Comparison of ENCODE assay signal across 27 cellular contexts in genomic region chr2:138279871-138280270, GRCh38.
"Had no signal": no experiment of that assay in that cellular context is flagged by ENCODE, and none has a peak within 500 bp of the region (broad histone marks: within the 10 kb centered on the region; RNA-seq: fewer than 3 reads in every experiment).

No MANE protein-coding gene starts in this region.

- ATAC-seq: effector memory CD8-positive, alpha-beta T cell; gastrocnemius medialis; left lobe of liver; naive thymus-derived CD8-positive, alpha-beta T cell; psoas muscle; right cardiac atrium; stimulated activated naive B cell treated with anti-CD40 and anti-IgM and Interleukin-4, amounts not matched to agents 10 μg/mL and 1 μg/mL and 100 μg/mL, for 72 hours; stimulated activated naive CD8-positive, alpha-beta T cell treated with anti-CD3 and anti-CD28 coated beads, Interleukin-15, amount 100 ng/mL, for 72 hours had no signal

- DNase-seq: cortex of kidney; effector memory CD8-positive, alpha-beta T cell; gastrocnemius medialis; head of caudate nucleus; kidney; mesendoderm; midbrain; naive thymus-derived CD8-positive, alpha-beta T cell; nephron progenitor cell; occipital lobe; ovary; posterior cingulate gyrus; psoas muscle; right cardiac atrium; sigmoid colon; spleen; stimulated activated CD4-positive, alpha-beta T cell treated with anti-CD3 and anti-CD28 coated beads, Interleukin-2, amount 100 ng/mL, for 48 hours; stimulated activated naive B cell treated with anti-CD40 and anti-IgM and Interleukin-4, amounts not matched to agents 10 μg/mL and 1 μg/mL and 100 μg/mL, for 72 hours; stimulated activated naive CD8-positive, alpha-beta T cell treated with anti-CD3 and anti-CD28 coated beads, Interleukin-15, amount 100 ng/mL, for 72 hours; thyroid gland; trophoblast cell had no signal

- H3K27me3 ChIP-seq: gastrocnemius medialis, ovary, sigmoid colon, spleen, suprapubic skin, thyroid gland, vagina had no signal

- H3K4me1 ChIP-seq: gastrocnemius medialis, psoas muscle, sigmoid colon, spleen, suprapubic skin, thyroid gland, vagina had no signal

- H3K4me3 ChIP-seq: gastrocnemius medialis, lung, ovary, psoas muscle, sigmoid colon, skin epidermis, spleen, suprapubic skin, thyroid gland, vagina had no signal

- H3K36me3 ChIP-seq: gastrocnemius medialis, ovary, sigmoid colon, spleen, suprapubic skin, thyroid gland, vagina had no signal

- FAIRE-seq: endometrium, kidney had no signal

- H3K9me3 ChIP-seq: gastrocnemius medialis, ovary, psoas muscle, sigmoid colon, suprapubic skin, thyroid gland, vagina had no signal

- H3K27ac ChIP-seq: gastrocnemius medialis, ovary, psoas muscle, sigmoid colon, skin epidermis, spleen, suprapubic skin, thyroid gland, vagina had no signal
